9 cellular contexts compared by ENCODE assay signal in genomic region chr11:64845125-64845735, GRCh38. TPM values are rescaled to one million over a fixed set of nuclear protein-coding genes. Genes with fewer than 3 reads are reported as not detected.
A peak's percentile ranks its signal among the peaks of the same experiment; 100 is the strongest.
DNase-seq lines count a peak whose midpoint lies in the region; ATAC-seq, FAIRE-seq and TF ChIP-seq lines count a peak whose summit lies in the region.
"Had no signal": no experiment of that assay in that cellular context is flagged by ENCODE, and none has a peak within 500 bp of the region (broad histone marks: within the 10 kb centered on the region; RNA-seq: fewer than 3 reads in every experiment).

No MANE protein-coding gene starts in this region.

- no peak for ATAC-seq in psoas muscle

- H3K4me2 ChIP-seq in OCI-LY1 (ENCODE audit: low read length) (peak overlapping the region; percentile 80), endothelial cell of umbilical vein (ENCODE audit: insufficient read depth, low read length) (peak overlapping the region; percentile 6)

- no peak for TF ChIP-seq POLR2A in endothelial cell of umbilical vein (IDR thresholded peaks at IDR 0.05; ENCODE audit: low read depth, low read length)

- 23 to 29% (median 25%) methylated on average over 9 of the region's 9 CpGs for WGBS in psoas muscle, 3 donors

- H3K4me3 ChIP-seq in OCI-LY1 (ENCODE audit: low read depth, low read length, poor library complexity, severe bottlenecking) (peak overlapping the region; percentile 77), endothelial cell of umbilical vein (replicated peaks in 1 of 3; ENCODE audit: insufficient read depth in 1 of 3, low read depth in 1 of 3, low read length in 3 of 3) (no peak overlapping the region), psoas muscle (peak overlapping the region; percentile 59)

- no peak for DNase-seq in GM19239 (ENCODE audit: insufficient read length, low spot score)
- no peak for DNase-seq in endothelial cell of umbilical vein (ENCODE audit: low read depth, low spot score)
- DNase-seq in psoas muscle: no peak
- no peak for DNase-seq in DMS79 (lab: John Stamatoyannopoulos, UW)
- DNase-seq in UCSD-AML1 (lab: John Stamatoyannopoulos, UW; ENCODE audit: unreplicated experiment): no peak
- no peak for DNase-seq in D341Med (ENCODE audit: low spot score)
- no peak for DNase-seq in posterior cingulate gyrus
- DNase-seq: activated CD8-positive, alpha-beta memory T cell treated with anti-CD3 and anti-CD28 coated beads for 24 hours had no signal

- no peaks in the 10 kb centered on the region for H3K9me3 ChIP-seq in OCI-LY1 (ENCODE audit: low read length)
- no peaks in the 10 kb centered on the region for H3K9me3 ChIP-seq in endothelial cell of umbilical vein (replicated peaks; ENCODE audit: control insufficient read depth, insufficient read depth, low read length)
- no peaks in the 10 kb centered on the region for H3K9me3 ChIP-seq in psoas muscle

- no peaks in the 10 kb centered on the region for H3K36me3 ChIP-seq in OCI-LY1 (ENCODE audit: insufficient read depth, low read length)
- no peaks in the 10 kb centered on the region for H3K36me3 ChIP-seq in endothelial cell of umbilical vein (ENCODE audit: control insufficient read depth in 2 of 2, extremely low read depth in 1 of 2, insufficient read depth in 2 of 2, low read length in 2 of 2)
- no peaks in the 10 kb centered on the region for H3K36me3 ChIP-seq in psoas muscle (ENCODE audit: insufficient read depth in 1 of 2, low read depth in 1 of 2)

- H3K27me3 ChIP-seq in OCI-LY1 (ENCODE audit: insufficient read depth, low read length) (no peaks in the 10 kb centered on the region), endothelial cell of umbilical vein (ENCODE audit: control insufficient read depth in 2 of 2, insufficient read depth in 2 of 2, low read length in 2 of 2) (no peaks in the 10 kb centered on the region), psoas muscle (ENCODE audit: insufficient read depth in 3 of 3, low read length in 2 of 3) (peaks cover 0 to 3% (median 2%) of the 10 kb centered on the region in 3 donors)

- CTCF ChIA-PET in endothelial cell of umbilical vein (lab: Charles Lee): interaction anchor here (0.7 to 8.2 kb wide), 7 partner anchors 10 to 152 kb away, joined by 3 to 168 read pairs (median 10); partner anchors contain the start of genes BATF2 and EHD1

- peak overlapping the region; percentile 64 for H3K27ac ChIP-seq in OCI-LY1 (ENCODE audit: low read depth, low read length, poor library complexity, severe bottlenecking)
- H3K27ac ChIP-seq in endothelial cell of umbilical vein (ENCODE audit: insufficient read depth, low read depth, low read length): no peak overlapping the region
- H3K27ac ChIP-seq in psoas muscle: no peak overlapping the region

- intact Hi-C loops in endothelial cell of umbilical vein (cut with micrococcal nuclease) (loop anchor here (2.0 kb wide), 2 partner anchors 42 to 58 kb away; partner anchors contain the start of gene MAP4K2), psoas muscle (cut with DNase I) (loop anchor here in 1 of 2 donors (10.0 kb wide), 2 partner anchors 170 to 270 kb away; partner anchors contain the start of genes ARL2, TM7SF2 and ZNHIT2), posterior cingulate gyrus (cut with DNase I) (loop anchor here (5.0 kb wide), 1 partner anchor 167 kb away; the partner anchor contains the start of gene ARL2)

- H3K9me1 ChIP-seq in endothelial cell of umbilical vein (replicated peaks; ENCODE audit: control insufficient read depth, extremely low read depth, insufficient read depth, low read length): no peaks in the 10 kb centered on the region

- H3K4me1 ChIP-seq in OCI-LY1 (ENCODE audit: insufficient read depth, low read length, severe bottlenecking): peaks cover 55% of the 10 kb centered on the region
- H3K4me1 ChIP-seq in endothelial cell of umbilical vein (ENCODE audit: control insufficient read depth, extremely low read depth, insufficient read depth, low read length): no peaks in the 10 kb centered on the region
- H3K4me1 ChIP-seq in psoas muscle: peaks cover 28% of the 10 kb centered on the region

- dilution Hi-C loops in endothelial cell of umbilical vein (cut with MboI; ENCODE audit: extremely low pct_ligation_motif_present, low sequenced_read_pairs): loop anchor here (10.0 kb wide), 1 partner anchor 50 kb away; no protein-coding TSS in a partner anchor

- no TSS peak for BruUV-seq in endothelial cell of umbilical vein (replicated peaks; lab: Mats Ljungman, UMichigan)

- H3K79me2 ChIP-seq in OCI-LY1 (ENCODE audit: insufficient read depth, low read length): no peaks in the 10 kb centered on the region
- no peaks in the 10 kb centered on the region for H3K79me2 ChIP-seq in endothelial cell of umbilical vein (ENCODE audit: control insufficient read depth, insufficient read depth, low read length)

- POLR2A ChIA-PET in endothelial cell of umbilical vein (lab: Charles Lee): no interaction called here

- TF ChIP-seq CTCF in OCI-LY1 (IDR thresholded peaks at IDR 0.05; ENCODE audit: low read length) (no peak), endothelial cell of umbilical vein (IDR thresholded peaks at IDR 0.05; ENCODE audit: extremely low read depth in 1 of 2, insufficient read depth in 1 of 2, low read depth in 1 of 2, low read length in 2 of 2) (no peak), psoas muscle (IDR thresholded peaks at IDR 0.05) (no peak)

- H2AFZ ChIP-seq in OCI-LY1 (ENCODE audit: low read length) (no peak overlapping the region), endothelial cell of umbilical vein (ENCODE audit: low read depth, low read length) (no peak overlapping the region)

- peaks cover 3% of the 10 kb centered on the region; the same call in 1 of the 2 replicates for H3F3A ChIP-seq in OCI-LY1 (ENCODE audit: insufficient read depth, low read length)

- FAIRE-seq in GM19239 (lab: Jason Lieb, UNC) (peak; percentile 65), endothelial cell of umbilical vein (lab: Jason Lieb, UNC) (no peak)

- no peaks in the 10 kb centered on the region for H3K9me2 ChIP-seq in OCI-LY1 (ENCODE audit: low read depth, low read length)

- H3K9ac ChIP-seq in OCI-LY1 (ENCODE audit: low read length): peak overlapping the region; percentile 71
- H3K9ac ChIP-seq in endothelial cell of umbilical vein (replicated peaks; ENCODE audit: extremely low read depth, insufficient read depth, low read length): no peak overlapping the region

- H4K20me1 ChIP-seq in OCI-LY1 (ENCODE audit: insufficient read depth, low read length) (no peaks in the 10 kb centered on the region), endothelial cell of umbilical vein (replicated peaks; ENCODE audit: control insufficient read depth, extremely low read depth, insufficient read depth, low read length) (no peaks in the 10 kb centered on the region)

TF ChIP-seq in endothelial cell of umbilical vein, 7 proteins besides CTCF, POLR2A, EP300 and RAD21 (continues in another document):
- TF ChIP-seq FOS (IDR thresholded peaks at IDR 0.05; ENCODE audit: borderline replicate concordance, insufficient read depth, low read length) (no peak), EZH2 (IDR thresholded peaks at IDR 0.05; ENCODE audit: borderline replicate concordance, low read depth, low read length, severe bottlenecking) (no peak)

RNA-seq across cellular contexts. Expression of gene CDC42BPG, which starts 0.8 kb away (rescaled TPM):
- total RNA-seq in endothelial cell of umbilical vein: 0.42 and 0.62 TPM in 2 replicates
- 0.13 and 0.19 TPM in 2 replicates for polyA plus RNA-seq in endothelial cell of umbilical vein
- polyA plus RNA-seq in endothelial cell of umbilical vein (2011; cell fraction: cytosol; rRNA removed): 0.14 and 0.16 TPM in 2 replicates
- polyA plus RNA-seq in endothelial cell of umbilical vein (2011; cell fraction: nucleus; rRNA removed): 0.49 and 0.57 TPM in 2 replicates
- 0.27 and 0.33 TPM in 2 replicates for polyA plus RNA-seq in endothelial cell of umbilical vein (2012)
- 0.17 and 0.32 TPM in 2 replicates for polyA minus RNA-seq in endothelial cell of umbilical vein
- polyA minus RNA-seq in endothelial cell of umbilical vein (2011; cell fraction: cytosol; rRNA and poly(A)+ RNA removed): 2.3 TPM
- polyA minus RNA-seq in endothelial cell of umbilical vein (2011; cell fraction: nucleus; rRNA and poly(A)+ RNA removed): 0.24 and 0.34 TPM in 2 replicates
- total RNA-seq in psoas muscle: 1 to 10 TPM in 1 of 4 donors, under 1 TPM in 2, not detected in 1; 0.05 to 2.2 (median 0.08) TPM
- under 1 TPM; 0.04 to 0.06 (median 0.05) TPM for polyA plus RNA-seq in psoas muscle

RNA-seq across cellular contexts. Expression of gene EHD1, which starts 33.2 kb away (rescaled TPM):
- total RNA-seq in endothelial cell of umbilical vein: 98.0 and 109 TPM in 2 replicates
- 136 and 140 TPM in 2 replicates for polyA plus RNA-seq in endothelial cell of umbilical vein
- 109 and 112 TPM in 2 replicates for polyA plus RNA-seq in endothelial cell of umbilical vein (2011; cell fraction: cytosol; rRNA removed)
- polyA plus RNA-seq in endothelial cell of umbilical vein (2011; cell fraction: nucleus; rRNA removed): 91.7 and 102 TPM in 2 replicates
- polyA plus RNA-seq in endothelial cell of umbilical vein (2012): 101 and 131 TPM in 2 replicates
- polyA minus RNA-seq in endothelial cell of umbilical vein: 136 and 168 TPM in 2 replicates
- 41.1 TPM for polyA minus RNA-seq in endothelial cell of umbilical vein (2011; cell fraction: cytosol; rRNA and poly(A)+ RNA removed)
- polyA minus RNA-seq in endothelial cell of umbilical vein (2011; cell fraction: nucleus; rRNA and poly(A)+ RNA removed): 35.6 and 63.3 TPM in 2 replicates
- 10 to 100 TPM; 34.7 to 71.0 (median 61.1) TPM for total RNA-seq in psoas muscle
- 100 to 1,000 TPM in 1 of 3 donors, 10 to 100 TPM in 2; 23.5 to 174 (median 30.9) TPM for polyA plus RNA-seq in psoas muscle

RNA-seq across cellular contexts. Expression of gene MEN1, which starts 34.9 kb away (rescaled TPM):
- total RNA-seq in endothelial cell of umbilical vein (41.1 and 41.6 TPM in 2 replicates), psoas muscle (10 to 100 TPM in 2 of 4 donors, 1 to 10 TPM in 2; 7.2 to 13.5 (median 10.3) TPM)
- polyA plus RNA-seq in endothelial cell of umbilical vein (43.1 and 48.8 TPM in 2 replicates), psoas muscle (10 to 100 TPM in 2 of 3 donors, 1 to 10 TPM in 1; 8.7 to 21.2 (median 12.9) TPM)
- polyA plus RNA-seq in endothelial cell of umbilical vein (2011; cell fraction: cytosol; rRNA removed): 28.8 and 36.8 TPM in 2 replicates
- 60.0 and 60.6 TPM in 2 replicates for polyA plus RNA-seq in endothelial cell of umbilical vein (2011; cell fraction: nucleus; rRNA removed)
- 36.0 and 40.6 TPM in 2 replicates for polyA plus RNA-seq in endothelial cell of umbilical vein (2012)
- polyA minus RNA-seq in endothelial cell of umbilical vein: 25.7 and 26.5 TPM in 2 replicates
- polyA minus RNA-seq in endothelial cell of umbilical vein (2011; cell fraction: cytosol; rRNA and poly(A)+ RNA removed): 30.1 TPM
- polyA minus RNA-seq in endothelial cell of umbilical vein (2011; cell fraction: nucleus; rRNA and poly(A)+ RNA removed): 12.9 and 19.6 TPM in 2 replicates

RNA-seq across cellular contexts. Expression of gene MAP4K2, which starts 42.2 kb away (rescaled TPM):
- total RNA-seq in endothelial cell of umbilical vein (43.3 and 48.5 TPM in 2 replicates), psoas muscle (1 to 10 TPM; 3.0 to 6.7 (median 4.0) TPM)
- polyA plus RNA-seq in endothelial cell of umbilical vein (44.0 and 51.6 TPM in 2 replicates), psoas muscle (1 to 10 TPM; 4.5 to 6.1 (median 5.6) TPM)
- polyA plus RNA-seq in endothelial cell of umbilical vein (2011; cell fraction: cytosol; rRNA removed): 45.1 and 45.7 TPM in 2 replicates
- 109 and 123 TPM in 2 replicates for polyA plus RNA-seq in endothelial cell of umbilical vein (2011; cell fraction: nucleus; rRNA removed)
- polyA plus RNA-seq in endothelial cell of umbilical vein (2012): 38.6 and 49.2 TPM in 2 replicates
- polyA minus RNA-seq in endothelial cell of umbilical vein: 46.8 and 52.0 TPM in 2 replicates
- 18.9 TPM for polyA minus RNA-seq in endothelial cell of umbilical vein (2011; cell fraction: cytosol; rRNA and poly(A)+ RNA removed)
- polyA minus RNA-seq in endothelial cell of umbilical vein (2011; cell fraction: nucleus; rRNA and poly(A)+ RNA removed): 23.0 and 36.3 TPM in 2 replicates

Comparison
In these comparisons a context has a peak if more than half of its experiments do, and no peak if none do; other contexts are left out.
1. H3K4me3 ChIP-seq: peak in OCI-LY1 (single experiment) and psoas muscle (single experiment); none in endothelial cell of umbilical vein (0 of 3).